ENCODE assay signal across 34 cellular contexts in the genomic region with DNA sequence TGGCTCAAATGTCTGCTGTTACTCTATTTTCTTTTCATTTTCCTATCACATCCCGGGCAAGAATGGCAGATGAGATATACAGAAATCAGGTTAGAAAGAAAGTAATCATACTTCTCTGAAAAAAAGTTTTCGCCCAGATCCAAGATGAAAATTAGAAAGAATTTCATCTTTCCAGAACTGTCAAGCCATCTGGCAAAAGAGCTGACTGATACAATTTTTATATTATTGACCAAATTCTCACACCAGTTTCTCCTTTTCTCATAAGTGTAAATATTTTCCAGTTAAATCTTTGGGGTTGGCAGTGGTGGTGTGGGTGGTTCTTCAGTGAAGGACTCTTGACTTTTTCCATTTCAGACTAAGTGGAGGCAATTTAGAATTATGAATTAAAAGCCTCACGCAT.
"Had no signal": no experiment of that assay in that cellular context is flagged by ENCODE, and none has a peak within 500 bp of the region (broad histone marks: within the 10 kb centered on the region; RNA-seq: fewer than 3 reads in every experiment).

No MANE protein-coding gene starts in this region.

- H3K9me3 Mint-ChIP-seq: activated B cell treated with CpG ODN at 0.5 μM for 24 hours; activated CD8-positive, alpha-beta T cell treated with anti-CD3 and anti-CD28 coated beads for 36 hours; activated T-cell treated with anti-CD3 and anti-CD28 coated beads, Interleukin-2, amount 50 U/mL, for 4 hours; activated T-helper 17 cell treated with anti-CD3 and anti-CD28 coated beads, Interleukin-2, amount 50 U/mL, for 72 hours; central memory CD8-positive, alpha-beta T cell had no signal

- H3K4me1 ChIP-seq: esophagus muscularis mucosa, gastrocnemius medialis, heart left ventricle had no signal

- H3K9me3 ChIP-seq: esophagus muscularis mucosa, gastrocnemius medialis, heart left ventricle had no signal

- H3K4me3 ChIP-seq: coronary artery, dorsolateral prefrontal cortex, esophagus muscularis mucosa, gastrocnemius medialis, heart left ventricle had no signal

- H3K4me1 Mint-ChIP-seq: activated T-helper 17 cell treated with anti-CD3 and anti-CD28 coated beads, Interleukin-2, amount 50 U/mL, for 72 hours; central memory CD8-positive, alpha-beta T cell had no signal

- FAIRE-seq: astrocyte, bronchial epithelial cell had no signal

- H3K36me3 ChIP-seq: brain microvascular endothelial cell, esophagus muscularis mucosa, gastrocnemius medialis, heart left ventricle, WERI-Rb-1 had no signal

- ATAC-seq: activated CD4-positive, CD25-positive, alpha-beta regulatory T cell treated with anti-CD3 and anti-CD28 coated beads, Interleukin-2, amount 50 U/mL, for 24 hours; activated CD8-positive, alpha-beta T cell treated with anti-CD3 and anti-CD28 coated beads for 36 hours; activated T-cell treated with anti-CD3 and anti-CD28 coated beads, Interleukin-2, amount 50 U/mL, for 4 hours; activated T-helper 17 cell treated with anti-CD3 and anti-CD28 coated beads, Interleukin-2, amount 50 U/mL, for 72 hours; foreskin keratinocyte; gastrocnemius medialis; heart left ventricle; T-helper 17 cell had no signal

- DNase-seq: activated B cell treated with CpG ODN at 0.5 μM for 24 hours; activated CD4-positive, alpha-beta T cell treated with anti-CD3 and anti-CD28 coated beads for 48 hours; activated CD4-positive, alpha-beta T cell treated with anti-CD3 and anti-CD28 coated beads, Interleukin-2, amount 50 U/mL, for 1 hour; activated CD4-positive, alpha-beta T cell treated with anti-CD3 and anti-CD28 coated beads, Interleukin-2, amount 50 U/mL, for 48 hours; activated CD8-positive, alpha-beta memory T cell treated with anti-CD3 and anti-CD28 coated beads for 24 hours; activated CD8-positive, alpha-beta T cell treated with anti-CD3 and anti-CD28 coated beads for 36 hours; activated effector memory CD4-positive, alpha-beta T cell treated with Interleukin-2 at 50 U/mL for 16 hours; activated gamma-delta T cell treated with Interleukin-2 at 50 U/mL for 16 hours; activated naive CD4-positive, alpha-beta T cell treated with anti-CD3 and anti-CD28 coated beads, Interleukin-2, amount 50 U/mL, for 16 hours; activated naive CD4-positive, alpha-beta T cell treated with Interleukin-2 at 50 U/mL for 16 hours; activated T-cell treated with anti-CD3 and anti-CD28 coated beads, Interleukin-2, amount 50 U/mL, for 4 hours; amniotic stem cell; anterior cingulate cortex; brain microvascular endothelial cell; dorsolateral prefrontal cortex; effector memory CD4-positive, alpha-beta T cell; erythroblast; foreskin keratinocyte; gastrocnemius medialis; glutamatergic neuron; heart left ventricle; T-helper 17 cell; T1000; WERI-Rb-1 had no signal

- H3K27me3 Mint-ChIP-seq: activated B cell treated with CpG ODN at 0.5 μM for 24 hours; activated CD8-positive, alpha-beta T cell treated with anti-CD3 and anti-CD28 coated beads for 36 hours; activated naive CD8-positive, alpha-beta T cell; activated T-helper 17 cell treated with anti-CD3 and anti-CD28 coated beads, Interleukin-2, amount 50 U/mL, for 72 hours; central memory CD8-positive, alpha-beta T cell; dendritic cell treated with granulocyte-macrophage colony-stimulating factor and Interleukin-4, amounts not matched to agents 40 ng/mL and 50 ng/mL, for 4 days; T-helper 17 cell had no signal

- H3K27ac ChIP-seq: brain microvascular endothelial cell, coronary artery, dorsolateral prefrontal cortex, esophagus muscularis mucosa, foreskin keratinocyte, gastrocnemius medialis, heart left ventricle, WERI-Rb-1 had no signal

- H3K27ac Mint-ChIP-seq: activated B cell treated with CpG ODN at 0.5 μM for 24 hours; activated CD8-positive, alpha-beta T cell treated with anti-CD3 and anti-CD28 coated beads for 36 hours; activated naive CD8-positive, alpha-beta T cell; dendritic cell treated with granulocyte-macrophage colony-stimulating factor and Interleukin-4, amounts not matched to agents 40 ng/mL and 50 ng/mL, for 4 days; T-helper 2 cell treated with Interferon-gamma antibody and Interleukin-4, amounts not matched to agents 5 μg/mL and 100 μg/mL, for 36 hours had no signal

- H3K27me3 ChIP-seq: brain microvascular endothelial cell, dorsolateral prefrontal cortex, esophagus muscularis mucosa, foreskin keratinocyte, gastrocnemius medialis, heart left ventricle had no signal

- H3K36me3 Mint-ChIP-seq: activated naive CD8-positive, alpha-beta T cell had no signal

- H3K4me3 Mint-ChIP-seq: activated B cell treated with CpG ODN at 0.5 μM for 24 hours; activated CD8-positive, alpha-beta T cell treated with anti-CD3 and anti-CD28 coated beads for 36 hours; activated naive CD8-positive, alpha-beta T cell; activated T-cell treated with anti-CD3 and anti-CD28 coated beads, Interleukin-2, amount 50 U/mL, for 4 hours; activated T-helper 17 cell treated with anti-CD3 and anti-CD28 coated beads, Interleukin-2, amount 50 U/mL, for 72 hours; central memory CD8-positive, alpha-beta T cell; dendritic cell treated with granulocyte-macrophage colony-stimulating factor and Interleukin-4, amounts not matched to agents 40 ng/mL and 50 ng/mL, for 4 days; T-helper 17 cell; T-helper 2 cell treated with Interferon-gamma antibody and Interleukin-4, amounts not matched to agents 5 μg/mL and 100 μg/mL, for 36 hours had no signal
